Comparison of ENCODE assay signal across 1 cellular context in the genomic region with DNA sequence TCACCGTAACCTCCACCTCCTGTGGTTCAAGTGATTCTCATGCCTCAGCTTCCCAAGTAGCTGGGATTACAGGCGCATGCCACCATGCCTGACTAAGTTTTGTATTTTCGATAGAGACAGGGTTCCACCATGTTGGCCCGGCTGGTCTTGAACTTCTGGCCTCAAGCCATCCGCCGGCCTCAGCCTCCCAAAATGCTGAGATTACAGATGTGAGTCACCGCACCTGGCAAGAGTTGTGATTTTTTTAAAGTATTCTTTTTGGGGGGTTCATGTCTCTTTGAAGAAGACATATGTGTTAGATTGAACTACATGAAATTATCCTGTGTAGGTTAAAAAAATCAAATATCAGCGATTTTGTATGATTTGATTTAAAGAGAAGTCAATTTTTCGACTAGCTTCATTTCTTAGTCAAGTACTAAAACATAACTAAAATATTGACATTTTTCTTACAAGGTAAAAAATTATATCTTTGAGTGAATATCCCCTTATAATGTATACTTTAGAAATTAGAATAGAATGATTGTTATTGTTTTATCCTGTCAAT.
TF ChIP-seq lines count a peak whose summit lies in the region.

No MANE protein-coding gene starts in this region.

TF ChIP-seq in K562, 482 proteins besides CTCF, POLR2A, EP300 and RAD21 (continued from another document):
- TF ChIP-seq, protein P1, sequence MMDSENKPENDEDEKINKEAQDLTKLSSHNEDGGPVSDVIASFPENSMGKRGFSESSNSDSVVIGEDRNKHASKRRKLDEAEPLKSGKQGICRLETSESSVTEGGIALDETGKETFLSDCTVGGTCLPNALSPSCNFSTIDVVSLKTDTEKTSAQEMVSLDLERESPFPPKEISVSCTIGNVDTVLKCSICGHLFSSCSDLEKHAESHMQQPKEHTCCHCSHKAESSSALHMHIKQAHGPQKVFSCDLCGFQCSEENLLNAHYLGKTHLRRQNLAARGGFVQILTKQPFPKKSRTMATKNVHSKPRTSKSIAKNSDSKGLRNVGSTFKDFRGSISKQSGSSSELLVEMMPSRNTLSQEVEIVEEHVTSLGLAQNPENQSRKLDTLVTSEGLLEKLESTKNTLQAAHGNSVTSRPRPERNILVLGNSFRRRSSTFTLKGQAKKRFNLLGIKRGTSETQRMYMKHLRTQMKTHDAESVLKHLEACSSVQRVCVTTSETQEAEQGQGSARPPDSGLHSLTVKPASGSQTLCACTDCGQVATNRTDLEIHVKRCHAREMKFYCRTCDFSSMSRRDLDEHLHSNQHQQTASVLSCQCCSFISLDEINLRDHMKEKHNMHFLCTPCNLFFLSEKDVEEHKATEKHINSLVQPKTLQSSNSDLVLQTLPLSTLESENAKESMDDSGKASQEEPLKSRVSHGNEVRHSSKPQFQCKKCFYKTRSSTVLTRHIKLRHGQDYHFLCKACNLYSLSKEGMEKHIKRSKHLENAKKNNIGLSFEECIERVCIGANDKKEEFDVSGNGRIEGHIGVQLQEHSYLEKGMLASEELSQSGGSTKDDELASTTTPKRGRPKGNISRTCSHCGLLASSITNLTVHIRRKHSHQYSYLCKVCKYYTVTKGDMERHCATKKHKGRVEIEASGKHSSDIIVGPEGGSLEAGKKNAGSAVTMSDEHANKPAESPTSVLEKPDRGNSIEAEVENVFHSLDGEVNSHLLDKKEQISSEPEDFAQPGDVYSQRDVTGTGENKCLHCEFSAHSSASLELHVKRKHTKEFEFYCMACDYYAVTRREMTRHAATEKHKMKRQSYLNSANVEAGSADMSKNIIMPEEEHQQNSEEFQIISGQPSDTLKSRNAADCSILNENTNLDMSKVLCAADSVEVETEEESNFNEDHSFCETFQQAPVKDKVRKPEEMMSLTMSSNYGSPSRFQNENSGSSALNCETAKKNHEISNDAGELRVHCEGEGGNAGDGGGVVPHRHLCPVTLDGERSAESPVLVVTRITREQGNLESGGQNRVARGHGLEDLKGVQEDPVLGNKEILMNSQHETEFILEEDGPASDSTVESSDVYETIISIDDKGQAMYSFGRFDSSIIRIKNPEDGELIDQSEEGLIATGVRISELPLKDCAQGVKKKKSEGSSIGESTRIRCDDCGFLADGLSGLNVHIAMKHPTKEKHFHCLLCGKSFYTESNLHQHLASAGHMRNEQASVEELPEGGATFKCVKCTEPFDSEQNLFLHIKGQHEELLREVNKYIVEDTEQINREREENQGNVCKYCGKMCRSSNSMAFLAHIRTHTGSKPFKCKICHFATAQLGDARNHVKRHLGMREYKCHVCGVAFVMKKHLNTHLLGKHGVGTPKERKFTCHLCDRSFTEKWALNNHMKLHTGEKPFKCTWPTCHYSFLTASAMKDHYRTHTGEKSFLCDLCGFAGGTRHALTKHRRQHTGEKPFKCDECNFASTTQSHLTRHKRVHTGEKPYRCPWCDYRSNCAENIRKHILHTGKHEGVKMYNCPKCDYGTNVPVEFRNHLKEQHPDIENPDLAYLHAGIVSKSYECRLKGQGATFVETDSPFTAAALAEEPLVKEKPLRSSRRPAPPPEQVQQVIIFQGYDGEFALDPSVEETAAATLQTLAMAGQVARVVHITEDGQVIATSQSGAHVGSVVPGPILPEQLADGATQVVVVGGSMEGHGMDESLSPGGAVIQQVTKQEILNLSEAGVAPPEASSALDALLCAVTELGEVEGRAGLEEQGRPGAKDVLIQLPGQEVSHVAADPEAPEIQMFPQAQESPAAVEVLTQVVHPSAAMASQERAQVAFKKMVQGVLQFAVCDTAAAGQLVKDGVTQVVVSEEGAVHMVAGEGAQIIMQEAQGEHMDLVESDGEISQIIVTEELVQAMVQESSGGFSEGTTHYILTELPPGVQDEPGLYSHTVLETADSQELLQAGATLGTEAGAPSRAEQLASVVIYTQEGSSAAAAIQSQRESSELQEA (IDR thresholded peaks at IDR 0.05; ENCODE audit: low read depth): no peak
- TF ChIP-seq HDAC2 (IDR thresholded peaks at IDR 0.05): no peak
- no peak for TF ChIP-seq SIN3B (IDR thresholded peaks at IDR 0.05; ENCODE audit: low read depth)
- no peak for TF ChIP-seq HNRNPUL1 (IDR thresholded peaks at IDR 0.05; ENCODE audit: low read length)
- no peak for TF ChIP-seq NCOA1 (IDR thresholded peaks at IDR 0.05; ENCODE audit: low read depth)
- peak; percentile 43 for TF ChIP-seq MAFG (tag; conservative IDR thresholded peaks at IDR 0.05)
- TF ChIP-seq YBX1 (IDR thresholded peaks at IDR 0.05): no peak
- TF ChIP-seq JUND (IDR thresholded peaks at IDR 0.05; ENCODE audit: borderline replicate concordance, low read depth, low read length): 0 out of 2 replicates have a peak, but pooled peaks have one; percentile 7
- TF ChIP-seq JUND (tag; IDR thresholded peaks at IDR 0.05; ENCODE audit: borderline replicate concordance, low read depth, low read length): no peak; the same call in 2 of the 3 replicates
- peak; percentile 30; the same call in 1 of the 2 replicates for TF ChIP-seq CBFA2T3 (IDR thresholded peaks at IDR 0.05)
- TF ChIP-seq KDM5B (IDR thresholded peaks at IDR 0.05; ENCODE audit: insufficient replicate concordance, low read depth, low read length): no peak
- peak; percentile 85 to 88 for TF ChIP-seq KDM1A (IDR thresholded peaks at IDR 0.05)
- no peak for TF ChIP-seq SETDB1 (IDR thresholded peaks at IDR 0.05; ENCODE audit: low read length)
- peak; percentile 16; the same call in 1 of the 2 replicates for TF ChIP-seq MAFF (IDR thresholded peaks at IDR 0.05; ENCODE audit: low read length)
- no peak for TF ChIP-seq MYC (IDR thresholded peaks at IDR 0.05; ENCODE audit: low read depth, low read length)
- TF ChIP-seq MYC (CRISPR knock-in tag; IDR thresholded peaks at IDR 0.05; ENCODE audit: borderline replicate concordance, low read depth): no peak
- TF ChIP-seq SP1 (CRISPR knock-in tag; IDR thresholded peaks at IDR 0.05): no peak
- TF ChIP-seq CEBPG (CRISPR knock-in tag; IDR thresholded peaks at IDR 0.05): no peak
- no peak for TF ChIP-seq CEBPG (tag; conservative IDR thresholded peaks at IDR 0.05 in 1 of 2, IDR thresholded peaks at IDR 0.05 in 1 of 2)
- no peak for TF ChIP-seq NFE2 (IDR thresholded peaks at IDR 0.05; ENCODE audit: low read depth)
- TF ChIP-seq ZNF316 (IDR thresholded peaks at IDR 0.05): peak; percentile 87
- TF ChIP-seq, protein P2, sequence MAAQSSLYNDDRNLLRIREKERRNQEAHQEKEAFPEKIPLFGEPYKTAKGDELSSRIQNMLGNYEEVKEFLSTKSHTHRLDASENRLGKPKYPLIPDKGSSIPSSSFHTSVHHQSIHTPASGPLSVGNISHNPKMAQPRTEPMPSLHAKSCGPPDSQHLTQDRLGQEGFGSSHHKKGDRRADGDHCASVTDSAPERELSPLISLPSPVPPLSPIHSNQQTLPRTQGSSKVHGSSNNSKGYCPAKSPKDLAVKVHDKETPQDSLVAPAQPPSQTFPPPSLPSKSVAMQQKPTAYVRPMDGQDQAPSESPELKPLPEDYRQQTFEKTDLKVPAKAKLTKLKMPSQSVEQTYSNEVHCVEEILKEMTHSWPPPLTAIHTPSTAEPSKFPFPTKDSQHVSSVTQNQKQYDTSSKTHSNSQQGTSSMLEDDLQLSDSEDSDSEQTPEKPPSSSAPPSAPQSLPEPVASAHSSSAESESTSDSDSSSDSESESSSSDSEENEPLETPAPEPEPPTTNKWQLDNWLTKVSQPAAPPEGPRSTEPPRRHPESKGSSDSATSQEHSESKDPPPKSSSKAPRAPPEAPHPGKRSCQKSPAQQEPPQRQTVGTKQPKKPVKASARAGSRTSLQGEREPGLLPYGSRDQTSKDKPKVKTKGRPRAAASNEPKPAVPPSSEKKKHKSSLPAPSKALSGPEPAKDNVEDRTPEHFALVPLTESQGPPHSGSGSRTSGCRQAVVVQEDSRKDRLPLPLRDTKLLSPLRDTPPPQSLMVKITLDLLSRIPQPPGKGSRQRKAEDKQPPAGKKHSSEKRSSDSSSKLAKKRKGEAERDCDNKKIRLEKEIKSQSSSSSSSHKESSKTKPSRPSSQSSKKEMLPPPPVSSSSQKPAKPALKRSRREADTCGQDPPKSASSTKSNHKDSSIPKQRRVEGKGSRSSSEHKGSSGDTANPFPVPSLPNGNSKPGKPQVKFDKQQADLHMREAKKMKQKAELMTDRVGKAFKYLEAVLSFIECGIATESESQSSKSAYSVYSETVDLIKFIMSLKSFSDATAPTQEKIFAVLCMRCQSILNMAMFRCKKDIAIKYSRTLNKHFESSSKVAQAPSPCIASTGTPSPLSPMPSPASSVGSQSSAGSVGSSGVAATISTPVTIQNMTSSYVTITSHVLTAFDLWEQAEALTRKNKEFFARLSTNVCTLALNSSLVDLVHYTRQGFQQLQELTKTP (IDR thresholded peaks at IDR 0.05; ENCODE audit: low read depth in 1 of 2, partially characterized antibody in 2 of 2): no peak
- no peak for TF ChIP-seq ARNT (IDR thresholded peaks at IDR 0.05)
- TF ChIP-seq EWSR1 (IDR thresholded peaks at IDR 0.05; ENCODE audit: borderline replicate concordance, low read depth, partially characterized antibody): no peak
- peak; percentile 38; the same call in 1 of the 2 replicates for TF ChIP-seq ATF3 (IDR thresholded peaks at IDR 0.05)
- TF ChIP-seq ATF3 (CRISPR knock-in tag; conservative IDR thresholded peaks at IDR 0.05): no peak
- no peak for TF ChIP-seq MTA1 (IDR thresholded peaks at IDR 0.05; ENCODE audit: borderline replicate concordance)
- TF ChIP-seq, protein P3, sequence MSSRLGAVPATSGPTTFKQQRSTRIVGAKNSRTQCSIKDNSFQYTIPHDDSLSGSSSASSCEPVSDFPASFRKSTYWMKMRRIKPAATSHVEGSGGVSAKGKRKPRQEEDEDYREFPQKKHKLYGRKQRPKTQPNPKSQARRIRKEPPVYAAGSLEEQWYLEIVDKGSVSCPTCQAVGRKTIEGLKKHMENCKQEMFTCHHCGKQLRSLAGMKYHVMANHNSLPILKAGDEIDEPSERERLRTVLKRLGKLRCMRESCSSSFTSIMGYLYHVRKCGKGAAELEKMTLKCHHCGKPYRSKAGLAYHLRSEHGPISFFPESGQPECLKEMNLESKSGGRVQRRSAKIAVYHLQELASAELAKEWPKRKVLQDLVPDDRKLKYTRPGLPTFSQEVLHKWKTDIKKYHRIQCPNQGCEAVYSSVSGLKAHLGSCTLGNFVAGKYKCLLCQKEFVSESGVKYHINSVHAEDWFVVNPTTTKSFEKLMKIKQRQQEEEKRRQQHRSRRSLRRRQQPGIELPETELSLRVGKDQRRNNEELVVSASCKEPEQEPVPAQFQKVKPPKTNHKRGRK (tag; IDR thresholded peaks at IDR 0.05): no peak
- TF ChIP-seq TSHZ1 (CRISPR knock-in tag; IDR thresholded peaks at IDR 0.05): no peak
- TF ChIP-seq ARID2 (IDR thresholded peaks at IDR 0.05): no peak
- TF ChIP-seq CBFB (CRISPR knock-in tag; IDR thresholded peaks at IDR 0.05): no peak
- no peak for TF ChIP-seq ARID1B (IDR thresholded peaks at IDR 0.05)
- TF ChIP-seq, protein P4, sequence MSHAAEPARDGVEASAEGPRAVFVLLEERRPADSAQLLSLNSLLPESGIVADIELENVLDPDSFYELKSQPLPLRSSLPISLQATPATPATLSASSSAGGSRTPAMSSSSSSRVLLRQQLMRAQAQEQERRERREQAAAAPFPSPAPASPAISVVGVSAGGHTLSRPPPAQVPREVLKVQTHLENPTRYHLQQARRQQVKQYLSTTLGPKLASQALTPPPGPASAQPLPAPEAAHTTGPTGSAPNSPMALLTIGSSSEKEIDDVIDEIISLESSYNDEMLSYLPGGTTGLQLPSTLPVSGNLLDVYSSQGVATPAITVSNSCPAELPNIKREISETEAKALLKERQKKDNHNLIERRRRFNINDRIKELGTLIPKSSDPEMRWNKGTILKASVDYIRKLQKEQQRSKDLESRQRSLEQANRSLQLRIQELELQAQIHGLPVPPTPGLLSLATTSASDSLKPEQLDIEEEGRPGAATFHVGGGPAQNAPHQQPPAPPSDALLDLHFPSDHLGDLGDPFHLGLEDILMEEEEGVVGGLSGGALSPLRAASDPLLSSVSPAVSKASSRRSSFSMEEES (CRISPR knock-in tag; IDR thresholded peaks at IDR 0.05): no peak
